2 cellular contexts compared by ENCODE assay signal in genomic region chr20:41138217-41138526, GRCh38.
TF ChIP-seq lines count a peak whose summit lies in the region.

No MANE protein-coding gene starts in this region.

TF ChIP-seq in A549, 52 proteins besides CTCF, POLR2A, EP300 and RAD21 (continued from another document):
- TF ChIP-seq NFE2L2 (conservative IDR thresholded peaks at IDR 0.05; ENCODE audit: low read length) = no peak
- TF ChIP-seq MAFK (IDR thresholded peaks at IDR 0.05; ENCODE audit: partially characterized antibody) = no peak
- no peak for TF ChIP-seq GATA3 (IDR thresholded peaks at IDR 0.05; ENCODE audit: borderline replicate concordance)
- no peak for TF ChIP-seq REST (IDR thresholded peaks at IDR 0.05)
- no peak for TF ChIP-seq SREBF2 (IDR thresholded peaks at IDR 0.05)
- TF ChIP-seq SMC3 (IDR thresholded peaks at IDR 0.05) = no peak
- no peak for TF ChIP-seq EHF (CRISPR knock-in tag; IDR thresholded peaks at IDR 0.05)
- TF ChIP-seq ESRRA (IDR thresholded peaks at IDR 0.05; ENCODE audit: borderline replicate concordance, low read length) = no peak
- no peak for TF ChIP-seq E2F6 (IDR thresholded peaks at IDR 0.05; ENCODE audit: borderline replicate concordance, low read depth)
- no peak for TF ChIP-seq NPAS2 (CRISPR knock-in tag; IDR thresholded peaks at IDR 0.05; ENCODE audit: borderline replicate concordance)
TF ChIP-seq in A549: peak in this region for 0.

TF ChIP-seq in IMR-90, 13 proteins besides CTCF, POLR2A, EP300 and RAD21 (continued from another document):
- TF ChIP-seq ELK1 (IDR thresholded peaks at IDR 0.05; ENCODE audit: borderline replicate concordance, low read depth, low read length) (no peak), SMC3 (IDR thresholded peaks at IDR 0.05; ENCODE audit: low read depth, low read length) (no peak), CEBPB (IDR thresholded peaks at IDR 0.05; ENCODE audit: low read depth, low read length) (no peak), MXI1 (IDR thresholded peaks at IDR 0.05; ENCODE audit: borderline replicate concordance, low read depth, low read length) (no peak), CHD1 (IDR thresholded peaks at IDR 0.05; ENCODE audit: low read depth, low read length) (no peak), NFE2L2 (IDR thresholded peaks at IDR 0.05; ENCODE audit: low read depth, low read length) (no peak), MAZ (IDR thresholded peaks at IDR 0.05; ENCODE audit: borderline replicate concordance, low read depth, low read length) (no peak), FOS (IDR thresholded peaks at IDR 0.05; ENCODE audit: low read depth, low read length) (no peak), MAFK (IDR thresholded peaks at IDR 0.05; ENCODE audit: low read depth, low read length) (no peak), RCOR1 (IDR thresholded peaks at IDR 0.05; ENCODE audit: insufficient replicate concordance, low read length) (no peak)
